ENCODE assay signal across 16 cellular contexts in genomic region chr7:27960415-27960814, GRCh38.
"Had no signal": no experiment of that assay in that cellular context is flagged by ENCODE, and none has a peak within 500 bp of the region (broad histone marks: within the 10 kb centered on the region; RNA-seq: fewer than 3 reads in every experiment).

No MANE protein-coding gene starts in this region.

- H2AFZ ChIP-seq: parathyroid adenoma had no signal

- H3K36me3 ChIP-seq: gastrocnemius medialis, heart right ventricle, suprapubic skin, thyroid gland had no signal

- H3K27ac Mint-ChIP-seq: memory B cell, mesothelial cell of epicardium, nephron progenitor cell, type B pancreatic cell had no signal

- H3K27ac ChIP-seq: coronary artery, gastrocnemius medialis, heart right ventricle, parathyroid adenoma, psoas muscle, suprapubic skin, thyroid gland had no signal

- DNase-seq: effector CD8-positive, alpha-beta T cell; gastrocnemius medialis; heart right ventricle; islet precursor cell; nephron progenitor cell; psoas muscle; stimulated activated naive CD8-positive, alpha-beta T cell treated with anti-CD3 and anti-CD28 coated beads, Interleukin-15, Interleukin-2, amounts not matched to agents 100 U/mL and 50 U/mL, for 24 hours; thyroid gland had no signal

- H3K27me3 Mint-ChIP-seq: memory B cell had no signal

- ATAC-seq: gastrocnemius medialis; heart right ventricle; left lobe of liver; psoas muscle; sciatic nerve; stimulated activated naive CD8-positive, alpha-beta T cell treated with anti-CD3 and anti-CD28 coated beads, Interleukin-15, Interleukin-2, amounts not matched to agents 100 U/mL and 50 U/mL, for 24 hours had no signal

- H3K9me3 ChIP-seq: gastrocnemius medialis, heart right ventricle, psoas muscle, suprapubic skin, thyroid gland had no signal

- H3K9ac ChIP-seq: parathyroid adenoma had no signal

- H3K27me3 ChIP-seq: gastrocnemius medialis, heart right ventricle, suprapubic skin, thyroid gland had no signal

- H3K4me1 ChIP-seq: parathyroid adenoma, psoas muscle had no signal

- H3K9me3 Mint-ChIP-seq: memory B cell, mesothelial cell of epicardium, nephron progenitor cell, type B pancreatic cell had no signal

- H3K4me3 ChIP-seq: coronary artery, gastrocnemius medialis, heart right ventricle, psoas muscle, suprapubic skin, thyroid gland had no signal

- H3K4me3 Mint-ChIP-seq: memory B cell, mesothelial cell of epicardium, nephron progenitor cell, type B pancreatic cell had no signal

- H3K36me3 Mint-ChIP-seq: mesothelial cell of epicardium, type B pancreatic cell had no signal
